Comparison of ENCODE assay signal across 17 cellular contexts in the genomic region with DNA sequence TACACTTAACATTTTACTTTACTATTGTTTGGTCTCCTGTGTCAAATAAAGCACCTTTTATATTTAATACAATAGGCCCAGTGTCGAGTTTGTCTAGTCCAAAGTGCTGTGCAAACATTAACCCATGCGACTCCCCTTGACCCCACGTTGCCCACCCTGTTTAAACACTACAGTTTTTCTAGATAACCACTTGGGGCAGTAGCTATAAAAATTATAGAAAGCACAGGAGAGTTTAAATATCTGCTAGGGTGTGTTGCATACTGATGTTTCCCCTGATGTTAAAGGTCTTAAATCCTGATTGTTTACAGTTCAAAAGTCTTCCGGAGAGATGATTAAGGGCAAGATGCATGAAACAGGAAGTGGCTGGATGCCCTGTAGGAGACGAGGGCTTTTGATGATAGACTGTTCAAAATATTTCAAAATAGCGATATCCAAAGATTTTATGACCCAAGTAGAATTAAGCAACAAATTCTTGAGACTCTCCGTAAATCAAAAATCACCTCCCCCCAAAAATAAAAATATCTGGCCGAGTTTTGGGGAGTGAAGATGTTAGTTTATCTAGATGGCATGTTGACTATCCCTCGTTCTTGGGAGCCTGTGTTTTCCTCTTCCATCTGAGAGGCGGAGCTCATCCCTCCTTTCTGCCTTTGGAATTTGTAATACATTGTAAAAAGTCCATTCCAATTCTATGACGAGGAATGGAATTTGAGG.
DNase-seq lines count a peak whose midpoint lies in the region; FAIRE-seq lines count a peak whose summit lies in the region.
"Had no signal": no experiment of that assay in that cellular context is flagged by ENCODE, and none has a peak within 500 bp of the region (broad histone marks: within the 10 kb centered on the region; RNA-seq: fewer than 3 reads in every experiment).

No MANE protein-coding gene starts in this region.

- DNase-seq in AG08395 (ENCODE audit: low spot score) = peak; percentile 83
- DNase-seq in HTR-8/SVneo (ENCODE audit: insufficient read length, low spot score) = peak; percentile 36
- peak; percentile 13 for DNase-seq in SK-MEL-5 (ENCODE audit: low read depth, low spot score)
- no peak for DNase-seq in activated CD4-positive, alpha-beta T cell treated with anti-CD3 and anti-CD28 coated beads, Interleukin-2, amount 50 U/mL, for 4 hours
- DNase-seq in activated CD4-positive, CD25-positive, alpha-beta regulatory T cell (lab: John Stamatoyannopoulos, UW) = no peak
- no peak for DNase-seq in nucleus accumbens (lab: John Stamatoyannopoulos, UW)
- DNase-seq in DMS79 treated with DMSO at 0.1 percent for 48 hours (lab: John Stamatoyannopoulos, UW) = no peak
- DNase-seq: activated CD8-positive, alpha-beta memory T cell treated with anti-CD3 and anti-CD28 coated beads, Interleukin-2, amount 50 U/mL, for 4 hours; AML-193; cerebellar nuclear complex; H9; NCI-H524; Right ventricle myocardium superior; stimulated activated CD4-positive, alpha-beta T cell treated with anti-CD3 and anti-CD28 coated beads, Interleukin-15, amount 100 ng/mL, for 24 hours had no signal

- FAIRE-seq in HTR-8/SVneo (lab: Jason Lieb, UNC) = no peak

- H3K36me3 ChIP-seq in mesodermal cell (ENCODE audit: control insufficient read depth, insufficient read depth, low read length) = no peaks in the 10 kb centered on the region
- H3K36me3 ChIP-seq: esophagus muscularis mucosa had no signal

- peak overlapping the region; percentile 64 for H3K27ac ChIP-seq in mesodermal cell (ENCODE audit: low read depth, low read length, severe bottlenecking)
- H3K27ac ChIP-seq: esophagus muscularis mucosa had no signal

- peaks cover 5% of the 10 kb centered on the region for H3K4me1 ChIP-seq in mesodermal cell (ENCODE audit: control insufficient read depth, insufficient read depth, low read length, poor library complexity, severe bottlenecking)
- H3K4me1 ChIP-seq: esophagus muscularis mucosa had no signal

- in situ Hi-C loops in SK-MEL-5 (cut with HindIII; ENCODE audit: low pct_unique_long_range_greater_than_20kb, low sequenced_read_pairs) = no loop called here

- H3K4me3 ChIP-seq in mesodermal cell (ENCODE audit: extremely low read depth, insufficient read depth, low read length, poor library complexity, severe bottlenecking) = no peak overlapping the region
- H3K4me3 ChIP-seq: esophagus muscularis mucosa, lung had no signal

- H3K9me3 ChIP-seq in mesodermal cell (ENCODE audit: control insufficient read depth, low read length) = no peaks in the 10 kb centered on the region
- H3K9me3 ChIP-seq: esophagus muscularis mucosa had no signal

- WGBS in mesodermal cell (ENCODE audit: insufficient coverage in 2 of 2), 2 experiments = 69 to 100% methylated on average over 2 to 3 of the region's 11 CpGs

Comparison
In these comparisons a context has a peak if more than half of its experiments do, and no peak if none do; other contexts are left out.
1. DNase-seq: peak in AG08395 (single experiment), HTR-8/SVneo (single experiment) and SK-MEL-5 (single experiment); none in activated CD4-positive, alpha-beta T cell treated with anti-CD3 and anti-CD28 coated beads, Interleukin-2, amount 50 U/mL, for 4 hours (0 of 2), activated CD4-positive, CD25-positive, alpha-beta regulatory T cell (0 of 4), nucleus accumbens (0 of 56) and DMS79 treated with DMSO at 0.1 percent for 48 hours (single experiment).